In the genomic region with DNA sequence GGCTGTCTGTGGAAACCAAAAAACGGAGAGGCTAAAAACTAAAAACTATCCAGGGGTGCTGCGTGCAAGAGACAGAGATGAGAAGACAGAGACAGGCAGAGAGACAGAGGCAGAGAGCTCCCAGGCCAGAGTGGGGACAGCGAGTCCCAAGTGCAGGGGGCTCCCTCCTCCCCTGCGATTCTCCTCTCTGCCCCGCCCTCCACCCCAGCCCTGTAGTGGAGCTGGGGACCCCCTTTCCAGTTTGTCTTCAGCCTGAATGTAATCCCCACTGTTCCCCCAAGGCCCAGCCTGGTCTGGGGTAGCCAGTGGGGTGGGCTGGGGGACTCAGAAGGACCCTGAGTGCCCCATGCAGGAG, we compare ENCODE assay signal across 9 cellular contexts. TPM values are rescaled to one million over a fixed set of nuclear protein-coding genes. Genes with fewer than 3 reads are reported as not detected.
DNase-seq lines count a peak whose midpoint lies in the region; ATAC-seq and TF ChIP-seq lines count a peak whose summit lies in the region.
"Had no signal": no experiment of that assay in that cellular context is flagged by ENCODE, and none has a peak within 500 bp of the region (broad histone marks: within the 10 kb centered on the region; RNA-seq: fewer than 3 reads in every experiment).

No MANE protein-coding gene starts in this region.

- H3K9me3 ChIP-seq in Loucy (ENCODE audit: insufficient read depth, low read depth, low read length) (no peaks in the 10 kb centered on the region), colonic mucosa (no peaks in the 10 kb centered on the region), neutrophil (no peaks in the 10 kb centered on the region)

- no peaks in the 10 kb centered on the region for H3K36me3 ChIP-seq in Loucy (ENCODE audit: insufficient read depth, low read length)
- no peaks in the 10 kb centered on the region for H3K36me3 ChIP-seq in colonic mucosa
- H3K36me3 ChIP-seq in neutrophil = no peaks in the 10 kb centered on the region

- peaks cover 97% of the 10 kb centered on the region for H3K79me2 ChIP-seq in Loucy (ENCODE audit: insufficient read depth, low read length)

- H3F3A ChIP-seq in Loucy (ENCODE audit: low read depth) = peaks cover 6% of the 10 kb centered on the region; the same call in 1 of the 2 replicates

- H3K27ac ChIP-seq in colonic mucosa (peak overlapping the region; percentile 81), neutrophil (peak overlapping the region; percentile 96)

- no peak for ATAC-seq in GM21529 (IDR thresholded peaks at IDR 0.05; ENCODE audit: unreplicated experiment)

- peak; percentile 34 for DNase-seq in AG08396 (ENCODE audit: low spot score)
- DNase-seq in colonic mucosa = no peak
- DNase-seq in posterior cingulate gyrus = no peak
- no peak for DNase-seq in ACHN
- no peak for DNase-seq in T-helper 2 cell
- DNase-seq: KG1 had no signal

- peaks cover 46% of the 10 kb centered on the region for H4K20me1 ChIP-seq in Loucy (ENCODE audit: insufficient read depth, low read length, poor library complexity, severe bottlenecking)

- peaks cover 57% of the 10 kb centered on the region for H3K4me1 ChIP-seq in Loucy (ENCODE audit: insufficient read depth, low read length, poor library complexity, severe bottlenecking)
- no peaks in the 10 kb centered on the region for H3K4me1 ChIP-seq in colonic mucosa
- peaks cover 51 to 63% of the 10 kb centered on the region in 2 experiments for H3K4me1 ChIP-seq in neutrophil (ENCODE audit: control insufficient read depth in 1 of 2, insufficient read depth in 1 of 2, low read depth in 1 of 2, low read length in 1 of 2)

- H3K4me3 ChIP-seq in Loucy (ENCODE audit: low read length, poor library complexity, severe bottlenecking) (peak overlapping the region; percentile 82), colonic mucosa (peak overlapping the region; percentile 64), neutrophil (ENCODE audit: low read depth in 1 of 2, low read length in 1 of 2) (peak overlapping the region; percentile 57 to 89)

- H3K9ac ChIP-seq in Loucy (ENCODE audit: low read depth, low read length, poor library complexity, severe bottlenecking) = peak overlapping the region; percentile 93
- H3K9ac ChIP-seq in colonic mucosa (ENCODE audit: low read depth in 2 of 2, low read length in 2 of 2) = peak overlapping the region; percentile 76 to 79

- no peak for TF ChIP-seq CTCF in Loucy (conservative IDR thresholded peaks at IDR 0.05; ENCODE audit: low read length)
- TF ChIP-seq CTCF in colonic mucosa (IDR thresholded peaks at IDR 0.05) = no peak
- TF ChIP-seq CTCF in neutrophil (IDR thresholded peaks at IDR 0.05) = no peak

- peak overlapping the region; percentile 78 for H3K4me2 ChIP-seq in Loucy (ENCODE audit: low read depth, low read length, poor library complexity, severe bottlenecking)

- H3K9me2 ChIP-seq in Loucy (replicated peaks; ENCODE audit: low read depth, low read length) = no peaks in the 10 kb centered on the region

- peaks cover 5% of the 10 kb centered on the region for H3K27me3 ChIP-seq in Loucy (ENCODE audit: insufficient read depth, low read length, poor library complexity, severe bottlenecking)
- H3K27me3 ChIP-seq in colonic mucosa = no peaks in the 10 kb centered on the region
- H3K27me3 ChIP-seq in neutrophil = no peaks in the 10 kb centered on the region

- in situ Hi-C loops in ACHN (cut with HindIII; ENCODE audit: low pct_ligation_motif_present, low pct_unique_long_range_greater_than_20kb, low sequenced_read_pairs) = no loop called here

- intact Hi-C loops in colonic mucosa (cut with DNase I) (no loop called here), posterior cingulate gyrus (cut with DNase I) (no loop called here)

- H2AFZ ChIP-seq in Loucy (ENCODE audit: low read length) = no peak overlapping the region

RNA-seq across cellular contexts. Expression of gene NFIC, which starts 2.0 kb away (rescaled TPM):
- total RNA-seq in colonic mucosa = 10 to 100 TPM; 42.0 to 71.3 TPM
